ENCODE assay signal across 20 cellular contexts in the genomic region with DNA sequence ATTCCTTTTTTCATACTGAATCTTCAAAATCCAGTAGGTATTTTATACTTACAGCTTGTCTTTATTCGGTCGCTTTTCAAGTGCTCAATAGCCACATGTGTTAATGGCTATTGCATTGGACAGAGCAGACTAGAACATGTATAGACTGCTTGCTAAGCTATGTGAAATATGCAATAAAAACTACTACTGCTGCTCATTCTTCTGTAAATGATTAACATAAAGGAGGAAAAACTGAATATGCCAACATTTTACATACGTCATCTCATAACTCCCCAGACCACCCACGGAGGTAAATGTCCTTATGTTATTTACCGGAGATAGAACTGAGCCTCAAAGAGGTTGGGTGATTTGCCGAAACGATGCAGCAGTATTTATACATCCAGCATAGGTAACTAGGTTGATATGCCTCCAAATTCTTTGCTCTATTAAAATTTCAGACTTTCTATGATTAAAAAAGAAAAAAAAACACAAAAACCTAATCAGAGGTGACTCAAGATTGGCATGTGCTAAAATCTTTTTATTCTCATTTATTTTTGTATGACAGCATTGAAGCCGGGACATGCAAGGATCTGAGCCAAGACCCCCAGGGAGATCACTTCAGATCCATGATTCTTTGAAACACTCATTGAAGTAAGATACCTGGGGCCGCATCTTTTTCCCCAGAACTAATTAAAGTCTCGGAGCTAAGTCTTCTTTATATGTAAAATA.
"Had no signal": no experiment of that assay in that cellular context is flagged by ENCODE, and none has a peak within 500 bp of the region (broad histone marks: within the 10 kb centered on the region; RNA-seq: fewer than 3 reads in every experiment).

No MANE protein-coding gene starts in this region.

- ATAC-seq: activated CD4-positive, CD25-positive, alpha-beta regulatory T cell treated with anti-CD3 and anti-CD28 coated beads, Interleukin-2, amount 50 U/mL, for 24 hours; activated naive CD4-positive, alpha-beta T cell treated with anti-CD3 and anti-CD28 coated beads, Interleukin-2, amount 50 U/mL, for 72 hours; activated T-cell treated with anti-CD3 and anti-CD28 coated beads, Interleukin-2, amount 50 U/mL, for 72 hours; left lobe of liver had no signal

- H3K27ac ChIP-seq: adrenal gland, coronary artery, tibial artery had no signal

- H3K4me3 ChIP-seq: adrenal gland, coronary artery, lung, tibial artery had no signal

- H3K36me3 Mint-ChIP-seq: activated naive CD4-positive, alpha-beta T cell treated with anti-CD3 and anti-CD28 coated beads, Interleukin-2, amount 50 U/mL, for 72 hours had no signal

- H3K4me1 Mint-ChIP-seq: nephron progenitor cell had no signal

- H3K4me1 ChIP-seq: adrenal gland, tibial artery had no signal

- H3K27me3 ChIP-seq: adrenal gland, tibial artery had no signal

- H3K9me3 Mint-ChIP-seq: activated naive CD4-positive, alpha-beta T cell treated with anti-CD3 and anti-CD28 coated beads, Interleukin-2, amount 50 U/mL, for 72 hours; nephron progenitor cell had no signal

- H3K36me3 ChIP-seq: adrenal gland, tibial artery had no signal

- DNase-seq: activated CD4-positive, alpha-beta T cell treated with anti-CD3 and anti-CD28 coated beads, Interleukin-2, amount 50 U/mL, for 1 hour; activated CD8-positive, alpha-beta memory T cell treated with anti-CD3 and anti-CD28 coated beads for 24 hours; activated CD8-positive, alpha-beta memory T cell treated with anti-CD3 and anti-CD28 coated beads, Interleukin-2, amount 50 U/mL, for 48 hours; activated effector memory CD4-positive, alpha-beta T cell treated with anti-CD3 and anti-CD28 coated beads, Interleukin-2, amount 50 U/mL, for 16 hours; activated T-cell treated with anti-CD3 and anti-CD28 coated beads, Interleukin-2, amount 50 U/mL, for 72 hours; adrenal gland; midbrain; nephron progenitor cell; occipital lobe; retina; stimulated activated CD4-positive, alpha-beta T cell treated with anti-CD3 and anti-CD28 coated beads, Interleukin-12 subunit alpha, Interleukin-12 subunit beta, amount 100 ng/mL, for 4 hours; stimulated activated CD4-positive, alpha-beta T cell treated with anti-CD3 and anti-CD28 coated beads, Interleukin-1b, Interleukin-23, amount 100 ng/mL, for 48 hours; stimulated activated naive CD4-positive, alpha-beta T cell treated with Interleukin-2 at 50 U/mL for 16 hours; T1000; tibial artery had no signal

- H3K9me3 ChIP-seq: adrenal gland, tibial artery had no signal

- H3K4me3 Mint-ChIP-seq: activated T-cell treated with anti-CD3 and anti-CD28 coated beads, Interleukin-2, amount 50 U/mL, for 72 hours; nephron progenitor cell had no signal

- H3K27ac Mint-ChIP-seq: activated naive CD4-positive, alpha-beta T cell treated with anti-CD3 and anti-CD28 coated beads, Interleukin-2, amount 50 U/mL, for 72 hours; activated T-cell treated with anti-CD3 and anti-CD28 coated beads, Interleukin-2, amount 50 U/mL, for 72 hours; nephron progenitor cell had no signal
